ENCODE assay signal across 1 cellular context in the genomic region with DNA sequence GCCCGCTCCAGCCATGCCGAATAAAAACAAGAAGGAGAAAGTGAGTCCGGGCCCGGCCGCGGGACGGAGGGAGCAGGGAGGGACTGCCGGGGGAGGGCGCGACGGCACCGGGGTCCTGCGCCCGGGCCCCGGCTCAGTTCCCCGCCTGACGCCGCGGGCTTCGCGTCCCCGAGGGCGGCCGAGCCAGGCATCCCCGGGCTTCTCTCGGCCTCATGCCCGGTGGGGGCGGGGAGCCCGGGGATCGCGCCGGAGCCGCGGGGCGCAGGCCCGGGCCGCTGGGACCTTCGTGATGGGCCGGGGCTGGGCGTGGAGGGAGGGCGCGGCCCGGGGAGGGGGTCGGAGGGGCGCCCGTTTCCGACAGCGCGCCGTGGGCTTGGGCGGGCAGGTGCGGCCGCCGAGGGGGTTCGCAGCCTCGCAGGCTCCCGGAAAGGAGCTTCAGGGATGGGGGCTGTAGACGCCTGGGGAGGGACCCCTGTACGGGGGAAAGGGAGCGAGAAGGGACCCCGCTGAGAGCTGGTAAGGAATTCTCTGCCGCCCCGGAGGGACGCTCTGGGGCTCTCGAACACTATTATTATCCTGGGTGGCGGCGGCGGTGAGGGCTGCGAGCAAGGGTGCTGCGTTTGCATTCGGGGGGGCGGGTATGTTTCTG.
TF ChIP-seq lines count a peak whose summit lies in the region.

No MANE protein-coding gene starts in this region.

TF ChIP-seq in WTC11, 78 proteins besides CTCF, POLR2A, EP300 and RAD21 (continued from another document):
- no peak for TF ChIP-seq RORB (CRISPR knock-in tag; IDR thresholded peaks at IDR 0.05)
- no peak for TF ChIP-seq ATF1 (CRISPR knock-in tag; IDR thresholded peaks at IDR 0.05)
- TF ChIP-seq, protein P1, sequence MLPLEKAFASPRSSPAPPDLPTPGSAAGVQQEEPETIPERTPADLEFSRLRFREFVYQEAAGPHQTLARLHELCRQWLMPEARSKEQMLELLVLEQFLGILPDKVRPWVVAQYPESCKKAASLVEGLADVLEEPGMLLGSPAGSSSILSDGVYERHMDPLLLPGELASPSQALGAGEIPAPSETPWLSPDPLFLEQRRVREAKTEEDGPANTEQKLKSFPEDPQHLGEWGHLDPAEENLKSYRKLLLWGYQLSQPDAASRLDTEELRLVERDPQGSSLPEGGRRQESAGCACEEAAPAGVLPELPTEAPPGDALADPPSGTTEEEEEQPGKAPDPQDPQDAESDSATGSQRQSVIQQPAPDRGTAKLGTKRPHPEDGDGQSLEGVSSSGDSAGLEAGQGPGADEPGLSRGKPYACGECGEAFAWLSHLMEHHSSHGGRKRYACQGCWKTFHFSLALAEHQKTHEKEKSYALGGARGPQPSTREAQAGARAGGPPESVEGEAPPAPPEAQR (CRISPR knock-in tag; IDR thresholded peaks at IDR 0.05): no peak
- TF ChIP-seq, protein P2, sequence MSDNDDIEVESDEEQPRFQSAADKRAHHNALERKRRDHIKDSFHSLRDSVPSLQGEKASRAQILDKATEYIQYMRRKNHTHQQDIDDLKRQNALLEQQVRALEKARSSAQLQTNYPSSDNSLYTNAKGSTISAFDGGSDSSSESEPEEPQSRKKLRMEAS (CRISPR knock-in tag; IDR thresholded peaks at IDR 0.05): no peak; the same call in 1 of the 2 replicates
- TF ChIP-seq GABPB1 (CRISPR knock-in tag; IDR thresholded peaks at IDR 0.05): no peak
- TF ChIP-seq ZNF232 (CRISPR knock-in tag; IDR thresholded peaks at IDR 0.05): no peak
- TF ChIP-seq, protein P3, sequence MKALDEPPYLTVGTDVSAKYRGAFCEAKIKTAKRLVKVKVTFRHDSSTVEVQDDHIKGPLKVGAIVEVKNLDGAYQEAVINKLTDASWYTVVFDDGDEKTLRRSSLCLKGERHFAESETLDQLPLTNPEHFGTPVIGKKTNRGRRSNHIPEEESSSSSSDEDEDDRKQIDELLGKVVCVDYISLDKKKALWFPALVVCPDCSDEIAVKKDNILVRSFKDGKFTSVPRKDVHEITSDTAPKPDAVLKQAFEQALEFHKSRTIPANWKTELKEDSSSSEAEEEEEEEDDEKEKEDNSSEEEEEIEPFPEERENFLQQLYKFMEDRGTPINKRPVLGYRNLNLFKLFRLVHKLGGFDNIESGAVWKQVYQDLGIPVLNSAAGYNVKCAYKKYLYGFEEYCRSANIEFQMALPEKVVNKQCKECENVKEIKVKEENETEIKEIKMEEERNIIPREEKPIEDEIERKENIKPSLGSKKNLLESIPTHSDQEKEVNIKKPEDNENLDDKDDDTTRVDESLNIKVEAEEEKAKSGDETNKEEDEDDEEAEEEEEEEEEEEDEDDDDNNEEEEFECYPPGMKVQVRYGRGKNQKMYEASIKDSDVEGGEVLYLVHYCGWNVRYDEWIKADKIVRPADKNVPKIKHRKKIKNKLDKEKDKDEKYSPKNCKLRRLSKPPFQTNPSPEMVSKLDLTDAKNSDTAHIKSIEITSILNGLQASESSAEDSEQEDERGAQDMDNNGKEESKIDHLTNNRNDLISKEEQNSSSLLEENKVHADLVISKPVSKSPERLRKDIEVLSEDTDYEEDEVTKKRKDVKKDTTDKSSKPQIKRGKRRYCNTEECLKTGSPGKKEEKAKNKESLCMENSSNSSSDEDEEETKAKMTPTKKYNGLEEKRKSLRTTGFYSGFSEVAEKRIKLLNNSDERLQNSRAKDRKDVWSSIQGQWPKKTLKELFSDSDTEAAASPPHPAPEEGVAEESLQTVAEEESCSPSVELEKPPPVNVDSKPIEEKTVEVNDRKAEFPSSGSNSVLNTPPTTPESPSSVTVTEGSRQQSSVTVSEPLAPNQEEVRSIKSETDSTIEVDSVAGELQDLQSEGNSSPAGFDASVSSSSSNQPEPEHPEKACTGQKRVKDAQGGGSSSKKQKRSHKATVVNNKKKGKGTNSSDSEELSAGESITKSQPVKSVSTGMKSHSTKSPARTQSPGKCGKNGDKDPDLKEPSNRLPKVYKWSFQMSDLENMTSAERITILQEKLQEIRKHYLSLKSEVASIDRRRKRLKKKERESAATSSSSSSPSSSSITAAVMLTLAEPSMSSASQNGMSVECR (CRISPR knock-in tag; IDR thresholded peaks at IDR 0.05; ENCODE audit: borderline replicate concordance): 0 out of 2 replicates have a peak, but pooled peaks have one; percentile 27
- TF ChIP-seq, protein P4, sequence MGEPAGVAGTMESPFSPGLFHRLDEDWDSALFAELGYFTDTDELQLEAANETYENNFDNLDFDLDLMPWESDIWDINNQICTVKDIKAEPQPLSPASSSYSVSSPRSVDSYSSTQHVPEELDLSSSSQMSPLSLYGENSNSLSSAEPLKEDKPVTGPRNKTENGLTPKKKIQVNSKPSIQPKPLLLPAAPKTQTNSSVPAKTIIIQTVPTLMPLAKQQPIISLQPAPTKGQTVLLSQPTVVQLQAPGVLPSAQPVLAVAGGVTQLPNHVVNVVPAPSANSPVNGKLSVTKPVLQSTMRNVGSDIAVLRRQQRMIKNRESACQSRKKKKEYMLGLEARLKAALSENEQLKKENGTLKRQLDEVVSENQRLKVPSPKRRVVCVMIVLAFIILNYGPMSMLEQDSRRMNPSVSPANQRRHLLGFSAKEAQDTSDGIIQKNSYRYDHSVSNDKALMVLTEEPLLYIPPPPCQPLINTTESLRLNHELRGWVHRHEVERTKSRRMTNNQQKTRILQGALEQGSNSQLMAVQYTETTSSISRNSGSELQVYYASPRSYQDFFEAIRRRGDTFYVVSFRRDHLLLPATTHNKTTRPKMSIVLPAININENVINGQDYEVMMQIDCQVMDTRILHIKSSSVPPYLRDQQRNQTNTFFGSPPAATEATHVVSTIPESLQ (CRISPR knock-in tag; IDR thresholded peaks at IDR 0.05): no peak
- no peak for TF ChIP-seq TEAD4 (CRISPR knock-in tag; IDR thresholded peaks at IDR 0.05)
- TF ChIP-seq ETV6 (CRISPR knock-in tag; IDR thresholded peaks at IDR 0.05): 0 out of 2 replicates have a peak, but pooled peaks have one; percentile 61
- TF ChIP-seq, protein P5, sequence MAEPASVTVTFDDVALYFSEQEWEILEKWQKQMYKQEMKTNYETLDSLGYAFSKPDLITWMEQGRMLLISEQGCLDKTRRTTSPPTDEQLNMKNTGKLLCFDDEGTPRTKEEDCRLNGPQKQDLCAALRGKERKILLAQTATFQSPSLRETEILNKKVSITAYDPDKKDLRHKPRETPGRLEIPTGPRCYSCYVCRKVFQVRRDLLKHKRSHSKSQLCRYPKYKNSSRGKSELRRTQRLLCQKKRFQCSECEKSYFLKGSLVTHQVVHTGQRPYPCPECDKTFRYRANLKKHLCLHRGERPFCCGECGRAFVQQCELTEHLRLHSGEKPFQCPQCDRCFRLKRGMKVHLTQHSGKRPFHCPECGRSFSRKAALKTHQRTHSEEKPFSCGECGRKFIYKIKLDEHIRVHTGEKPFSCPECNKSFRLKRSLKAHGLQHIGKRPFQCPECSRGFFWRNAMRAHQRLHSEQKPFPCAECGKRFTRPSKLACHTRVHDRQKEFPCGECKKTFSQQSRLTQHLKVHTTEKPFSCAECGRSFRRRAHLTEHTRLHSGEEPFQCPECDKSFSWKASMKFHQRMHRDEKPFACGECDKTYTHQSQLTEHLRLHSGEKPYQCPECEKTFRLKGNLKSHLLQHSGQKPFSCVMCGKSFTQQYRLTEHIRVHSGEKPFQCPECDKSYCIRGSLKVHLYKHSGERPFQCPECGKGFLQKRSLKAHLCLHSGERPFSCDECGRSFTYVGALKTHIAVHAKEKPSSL (CRISPR knock-in tag; conservative IDR thresholded peaks at IDR 0.05): no peak
- TF ChIP-seq GRHL2 (CRISPR knock-in tag; IDR thresholded peaks at IDR 0.05; ENCODE audit: insufficient replicate concordance, severe bottlenecking): no peak
- TF ChIP-seq FOXJ3 (CRISPR knock-in tag; IDR thresholded peaks at IDR 0.05; ENCODE audit: borderline replicate concordance): no peak
- TF ChIP-seq TCF7 (CRISPR knock-in tag; IDR thresholded peaks at IDR 0.05; ENCODE audit: low read depth): no peak
- TF ChIP-seq, protein P6, sequence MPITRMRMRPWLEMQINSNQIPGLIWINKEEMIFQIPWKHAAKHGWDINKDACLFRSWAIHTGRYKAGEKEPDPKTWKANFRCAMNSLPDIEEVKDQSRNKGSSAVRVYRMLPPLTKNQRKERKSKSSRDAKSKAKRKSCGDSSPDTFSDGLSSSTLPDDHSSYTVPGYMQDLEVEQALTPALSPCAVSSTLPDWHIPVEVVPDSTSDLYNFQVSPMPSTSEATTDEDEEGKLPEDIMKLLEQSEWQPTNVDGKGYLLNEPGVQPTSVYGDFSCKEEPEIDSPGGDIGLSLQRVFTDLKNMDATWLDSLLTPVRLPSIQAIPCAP (CRISPR knock-in tag; IDR thresholded peaks at IDR 0.05): no peak
